ENCODE assay signal across 2 cellular contexts in genomic region chr3:53812434-53812833, GRCh38.
TF ChIP-seq lines count a peak whose summit lies in the region.

No MANE protein-coding gene starts in this region.

TF ChIP-seq in GM23338, 12 proteins besides CTCF, POLR2A, EP300 and RAD21:
- TF ChIP-seq POLR2AphosphoS5 (IDR thresholded peaks at IDR 0.05; ENCODE audit: low read depth) = no peak

TF ChIP-seq in GM12878, 131 proteins besides CTCF, POLR2A, EP300 and RAD21:
- no peak for TF ChIP-seq SRF (IDR thresholded peaks at IDR 0.05; ENCODE audit: low read depth in 2 of 2, low read length in 2 of 2)
- TF ChIP-seq SREBF2 (IDR thresholded peaks at IDR 0.05; ENCODE audit: low read length) = no peak
- no peak for TF ChIP-seq ATF2 (IDR thresholded peaks at IDR 0.05; ENCODE audit: low read length)
- TF ChIP-seq SMAD5 (IDR thresholded peaks at IDR 0.05; ENCODE audit: low read depth) = no peak
- TF ChIP-seq, protein P1, sequence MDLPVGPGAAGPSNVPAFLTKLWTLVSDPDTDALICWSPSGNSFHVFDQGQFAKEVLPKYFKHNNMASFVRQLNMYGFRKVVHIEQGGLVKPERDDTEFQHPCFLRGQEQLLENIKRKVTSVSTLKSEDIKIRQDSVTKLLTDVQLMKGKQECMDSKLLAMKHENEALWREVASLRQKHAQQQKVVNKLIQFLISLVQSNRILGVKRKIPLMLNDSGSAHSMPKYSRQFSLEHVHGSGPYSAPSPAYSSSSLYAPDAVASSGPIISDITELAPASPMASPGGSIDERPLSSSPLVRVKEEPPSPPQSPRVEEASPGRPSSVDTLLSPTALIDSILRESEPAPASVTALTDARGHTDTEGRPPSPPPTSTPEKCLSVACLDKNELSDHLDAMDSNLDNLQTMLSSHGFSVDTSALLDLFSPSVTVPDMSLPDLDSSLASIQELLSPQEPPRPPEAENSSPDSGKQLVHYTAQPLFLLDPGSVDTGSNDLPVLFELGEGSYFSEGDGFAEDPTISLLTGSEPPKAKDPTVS (IDR thresholded peaks at IDR 0.05; ENCODE audit: low read depth, low read length) = no peak
- no peak for TF ChIP-seq NR2C2 (IDR thresholded peaks at IDR 0.05; ENCODE audit: borderline replicate concordance, control insufficient read depth, insufficient read length, low read depth)
- no peak for TF ChIP-seq SIN3A (IDR thresholded peaks at IDR 0.05; ENCODE audit: low read depth, low read length)
- TF ChIP-seq SREBF1 (IDR thresholded peaks at IDR 0.05; ENCODE audit: low read length) = no peak
- TF ChIP-seq MEF2A (IDR thresholded peaks at IDR 0.05; ENCODE audit: insufficient read depth, low read depth, low read length) = no peak
- TF ChIP-seq GATAD2B (conservative IDR thresholded peaks at IDR 0.05; ENCODE audit: low read depth) = no peak
- TF ChIP-seq BHLHE40 (IDR thresholded peaks at IDR 0.05; ENCODE audit: borderline replicate concordance in 1 of 2, low read depth in 2 of 2, low read length in 1 of 2) = no peak
- TF ChIP-seq ESRRA (IDR thresholded peaks at IDR 0.05; ENCODE audit: low read length) = no peak
- TF ChIP-seq TCF3 (IDR thresholded peaks at IDR 0.05; ENCODE audit: borderline replicate concordance, insufficient read depth, low read depth, low read length) = no peak
- TF ChIP-seq NBN (IDR thresholded peaks at IDR 0.05) = no peak
- TF ChIP-seq BACH1 (IDR thresholded peaks at IDR 0.05; ENCODE audit: borderline replicate concordance) = no peak
- TF ChIP-seq GABPA (IDR thresholded peaks at IDR 0.05; ENCODE audit: low read depth) = no peak
- TF ChIP-seq JUND (IDR thresholded peaks at IDR 0.05; ENCODE audit: low read depth, low read length) = no peak
- TF ChIP-seq TCF12 (IDR thresholded peaks at IDR 0.05; ENCODE audit: low read depth, low read length) = no peak
- no peak for TF ChIP-seq MAX (IDR thresholded peaks at IDR 0.05; ENCODE audit: low read depth, low read length)
